In the genomic region with DNA sequence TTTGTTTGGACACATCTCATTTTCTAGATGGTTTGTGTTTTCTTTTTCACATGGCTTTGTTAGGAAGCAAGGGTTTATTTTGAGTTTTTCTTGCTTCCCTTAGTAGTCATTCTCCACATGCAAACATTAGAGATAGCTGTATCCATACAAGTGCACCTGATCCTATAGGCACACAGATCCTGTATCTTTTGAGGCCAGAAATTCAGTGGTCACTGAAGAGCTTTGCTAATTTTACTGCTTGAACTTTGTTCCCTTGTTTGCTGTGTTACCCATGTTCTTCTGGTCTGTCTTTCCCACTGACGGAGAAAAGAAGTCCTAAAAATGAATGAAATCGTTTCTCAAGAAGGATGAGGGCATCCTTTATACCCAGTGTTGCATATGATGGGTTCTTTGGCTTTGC, we compare ENCODE assay signal across 18 cellular contexts.
"Had no signal": no experiment of that assay in that cellular context is flagged by ENCODE, and none has a peak within 500 bp of the region (broad histone marks: within the 10 kb centered on the region; RNA-seq: fewer than 3 reads in every experiment).

No MANE protein-coding gene starts in this region.

- H3K27me3 ChIP-seq: neural progenitor cell had no signal

- H3K4me2 ChIP-seq: neural progenitor cell had no signal

- H3K27ac Mint-ChIP-seq: natural killer cell, neural progenitor cell had no signal

- H3K36me3 ChIP-seq: esophagus muscularis mucosa, gastrocnemius medialis, heart right ventricle, neural progenitor cell, sigmoid colon had no signal

- DNase-seq: effector memory CD4-positive, alpha-beta T cell; gastrocnemius medialis; heart right ventricle; hypothalamus; kidney glomerular epithelial cell; mammary epithelial cell; natural killer cell; nucleus accumbens; sigmoid colon; small intestine; stimulated activated CD4-positive, alpha-beta T cell treated with anti-CD3 and anti-CD28 coated beads, Interleukin-2, amount 100 ng/mL, for 48 hours; stimulated activated naive CD4-positive, alpha-beta T cell treated with Interleukin-2 at 50 U/mL for 16 hours; trophoblast cell had no signal

- H3K4me3 ChIP-seq: esophagus muscularis mucosa, gastrocnemius medialis, heart right ventricle, neural progenitor cell, sigmoid colon had no signal

- FAIRE-seq: endometrium, islet of Langerhans, small intestine had no signal

- H3K36me3 Mint-ChIP-seq: natural killer cell had no signal

- H3K9me3 ChIP-seq: esophagus muscularis mucosa, gastrocnemius medialis, heart right ventricle, sigmoid colon had no signal

- H2AFZ ChIP-seq: neural progenitor cell, parathyroid adenoma had no signal

- H3K9me3 Mint-ChIP-seq: natural killer cell, neural progenitor cell had no signal

- H3K4me1 Mint-ChIP-seq: natural killer cell had no signal

- H3K4me3 Mint-ChIP-seq: natural killer cell, neural progenitor cell had no signal

- H3K79me2 ChIP-seq: parathyroid adenoma had no signal

- H3K9ac ChIP-seq: neural progenitor cell, parathyroid adenoma had no signal

- ATAC-seq: gastrocnemius medialis, heart right ventricle, natural killer cell had no signal

- H3K4me1 ChIP-seq: esophagus muscularis mucosa, gastrocnemius medialis, heart right ventricle, neural progenitor cell, parathyroid adenoma, sigmoid colon had no signal

- H3K27ac ChIP-seq: esophagus muscularis mucosa, gastrocnemius medialis, heart right ventricle, neural progenitor cell, parathyroid adenoma, sigmoid colon had no signal
